8 cellular contexts compared by ENCODE assay signal in the genomic region with DNA sequence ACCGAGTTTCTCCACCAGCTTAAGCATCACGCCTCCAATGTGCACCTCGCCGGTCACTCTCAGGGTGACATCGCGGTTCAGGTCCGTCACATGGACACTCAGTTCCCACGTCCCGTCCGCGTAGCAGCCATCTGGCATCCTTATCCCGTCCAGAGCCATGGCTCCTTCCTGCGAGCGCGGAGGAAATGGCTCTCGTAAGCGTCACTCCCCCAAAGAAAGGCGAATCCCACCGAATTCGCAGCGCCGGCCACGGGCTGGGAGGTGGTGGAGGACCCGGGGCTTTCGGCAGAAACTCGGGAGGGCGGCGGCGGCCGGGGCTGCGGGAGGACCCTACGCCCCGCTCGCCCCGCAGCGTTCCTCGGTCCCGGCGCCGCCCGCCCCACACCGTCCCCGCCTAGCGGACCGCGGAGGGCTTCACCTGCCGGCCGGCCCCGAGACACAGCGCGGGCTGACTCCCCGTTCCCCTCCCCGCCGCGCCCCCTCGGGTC. TPM values are rescaled to one million over a fixed set of nuclear protein-coding genes. Genes with fewer than 3 reads are reported as not detected.
A peak's percentile ranks its signal among the peaks of the same experiment; 100 is the strongest.
DNase-seq lines count a peak whose midpoint lies in the region; ATAC-seq, FAIRE-seq and TF ChIP-seq lines count a peak whose summit lies in the region.

No MANE protein-coding gene starts in this region.

- H3K36me3 Mint-ChIP-seq in nephron progenitor cell (ENCODE audit: low read depth), result peaks cover 18% of the 10 kb centered on the region

- no peaks in the 10 kb centered on the region for H3K9me3 Mint-ChIP-seq in nephron progenitor cell

- ATAC-seq in GM21528 (IDR thresholded peaks at IDR 0.05; ENCODE audit: low FRiP score, unreplicated experiment), result peak; percentile 36
- peak; percentile 55 for ATAC-seq in foreskin keratinocyte

- H3K4me1 Mint-ChIP-seq in nephron progenitor cell, result peaks cover 64% of the 10 kb centered on the region

- no peak for FAIRE-seq in D721Med (lab: Jason Lieb, UNC)

- peak overlapping the region; percentile 99 for H3K27ac Mint-ChIP-seq in nephron progenitor cell

- H3K27ac ChIP-seq in foreskin keratinocyte, result no peak overlapping the region

- H3K4me1 ChIP-seq in foreskin keratinocyte, result peaks cover 8% of the 10 kb centered on the region

- no peaks in the 10 kb centered on the region for H3K27me3 Mint-ChIP-seq in nephron progenitor cell (ENCODE audit: low read depth, poor library complexity)

- peak; percentile 7 for DNase-seq in CD1c-positive myeloid dendritic cell (ENCODE audit: extremely low spot score)
- peak; percentile 62 for DNase-seq in NCI-H2171 treated with DMSO at 0.1 percent for 48 hours (lab: John Stamatoyannopoulos, UW)
- DNase-seq in activated effector memory CD4-positive, alpha-beta T cell treated with anti-CD3 and anti-CD28 coated beads, Interleukin-2, amount 50 U/mL, for 16 hours, result peak; percentile 71
- peak in 1 of 2 donors; percentile 19 for DNase-seq in foreskin keratinocyte
- peak; percentile 71 for DNase-seq in nephron progenitor cell
- DNase-seq in D721Med (ENCODE audit: insufficient read length, low spot score), result no peak
- no peak for DNase-seq in NOMO-1 treated with dmso at 0.1 percent for 144 hours (lab: John Stamatoyannopoulos, UW; ENCODE audit: unreplicated experiment)

- H3K27me3 ChIP-seq in foreskin keratinocyte, result no peaks in the 10 kb centered on the region

- TF ChIP-seq CTCF in foreskin keratinocyte (conservative IDR thresholded peaks at IDR 0.05) (peak; percentile 2), nephron progenitor cell (IDR thresholded peaks at IDR 0.05) (no peak), D721Med (IDR thresholded peaks at IDR 0.05; ENCODE audit: insufficient read depth, missing control alignments) (no peak)

- peak overlapping the region; percentile 100 for H3K4me3 Mint-ChIP-seq in nephron progenitor cell

RNA-seq across cellular contexts. Expression of gene FERMT2, which starts 0.4 kb away (rescaled TPM):
- total RNA-seq in foreskin keratinocyte, result 15.1 and 17.1 TPM in 2 replicates
- 6.7 and 6.9 TPM in 2 replicates for polyA plus RNA-seq in foreskin keratinocyte

Comparison
In these comparisons a context has a peak if more than half of its experiments do, and no peak if none do; other contexts are left out.
1. DNase-seq: peak in CD1c-positive myeloid dendritic cell (single experiment), NCI-H2171 treated with DMSO at 0.1 percent for 48 hours (single experiment), activated effector memory CD4-positive, alpha-beta T cell treated with anti-CD3 and anti-CD28 coated beads, Interleukin-2, amount 50 U/mL, for 16 hours (single experiment) and nephron progenitor cell (single experiment); none in D721Med (single experiment) and NOMO-1 treated with dmso at 0.1 percent for 144 hours (single experiment).